Comparison of ENCODE assay signal across 23 cellular contexts in genomic region chr10:66259836-66260235, GRCh38.
"Had no signal": no experiment of that assay in that cellular context is flagged by ENCODE, and none has a peak within 500 bp of the region (broad histone marks: within the 10 kb centered on the region; RNA-seq: fewer than 3 reads in every experiment).

No MANE protein-coding gene starts in this region.

- H3K4me1 ChIP-seq: body of pancreas, lower lobe of right lung, sigmoid colon had no signal

- H3K4me1 Mint-ChIP-seq: activated naive CD4-positive, alpha-beta T cell treated with anti-CD3 and anti-CD28 coated beads, Interleukin-2, amount 50 U/mL, for 24 hours; immature natural killer cell had no signal

- DNase-seq: activated gamma-delta T cell treated with Interleukin-2 at 50 U/mL for 16 hours; activated T-cell treated with anti-CD3 and anti-CD28 coated beads, Interleukin-2, amount 50 U/mL, for 1 hour; anterior cingulate cortex; body of pancreas; cortex of kidney; glutamatergic neuron; immature natural killer cell; lower lobe of right lung; mucosa of descending colon; nucleus accumbens; posterior cingulate gyrus; sigmoid colon; stimulated activated CD4-positive, alpha-beta T cell treated with anti-CD3 and anti-CD28 coated beads, Interleukin-15, amount 100 ng/mL, for 24 hours; stimulated activated naive CD4-positive, alpha-beta T cell; T-helper 9 cell; testis had no signal

- H3K27me3 Mint-ChIP-seq: activated naive CD4-positive, alpha-beta T cell treated with anti-CD3 and anti-CD28 coated beads, Interleukin-2, amount 50 U/mL, for 24 hours had no signal

- H3K79me2 ChIP-seq: hepatocyte had no signal

- H3K36me3 Mint-ChIP-seq: activated naive CD4-positive, alpha-beta T cell treated with anti-CD3 and anti-CD28 coated beads, Interleukin-2, amount 50 U/mL, for 24 hours; immature natural killer cell; type B pancreatic cell; WTC11 had no signal

- H3K27ac ChIP-seq: body of pancreas, cardiac muscle cell, hepatocyte, lower lobe of right lung, sigmoid colon, testis had no signal

- H3K4me3 Mint-ChIP-seq: activated naive CD4-positive, alpha-beta T cell treated with anti-CD3 and anti-CD28 coated beads, Interleukin-2, amount 50 U/mL, for 24 hours; immature natural killer cell; type B pancreatic cell; WTC11 had no signal

- ATAC-seq: body of pancreas, left lobe of liver, lower lobe of right lung, mucosa of descending colon, WTC11 had no signal

- H3K27me3 ChIP-seq: body of pancreas, cardiac muscle cell, hepatocyte, sigmoid colon, testis had no signal

- H3K27ac Mint-ChIP-seq: activated naive CD4-positive, alpha-beta T cell treated with anti-CD3 and anti-CD28 coated beads, Interleukin-2, amount 50 U/mL, for 24 hours; immature natural killer cell; type B pancreatic cell; WTC11 had no signal

- H3K9me3 ChIP-seq: body of pancreas, lower lobe of right lung, mucosa of descending colon, sigmoid colon, testis had no signal

- H3K36me3 ChIP-seq: cardiac muscle cell, lower lobe of right lung, sigmoid colon had no signal

- H3K4me2 ChIP-seq: hepatocyte, smooth muscle cell had no signal

- H3K4me3 ChIP-seq: body of pancreas, cardiac muscle cell, hepatocyte, lower lobe of right lung, mucosa of descending colon, sigmoid colon, smooth muscle cell, testis had no signal

- H2AFZ ChIP-seq: hepatocyte had no signal
